20 cellular contexts compared by ENCODE assay signal in the genomic region with DNA sequence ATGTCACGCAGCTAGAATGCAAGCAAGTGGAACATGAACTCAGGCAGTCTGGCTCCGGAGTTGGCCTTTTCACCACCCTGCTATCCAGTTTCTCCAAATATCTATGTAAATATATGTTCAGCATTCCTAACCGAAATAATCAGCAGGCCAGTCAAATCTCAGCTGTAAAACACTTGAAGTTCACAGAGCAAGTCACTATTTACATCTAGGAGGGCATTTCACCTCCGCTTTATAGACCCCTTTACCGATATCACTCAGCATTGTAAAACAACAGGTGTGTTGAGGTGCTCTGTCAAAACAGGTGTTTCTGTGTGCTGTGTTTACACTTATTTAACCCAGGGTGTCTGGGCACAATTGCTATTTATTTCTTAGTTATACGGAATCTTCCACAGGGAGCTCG. TPM values are rescaled to one million over a fixed set of nuclear protein-coding genes. Genes with fewer than 3 reads are reported as not detected.
DNase-seq lines count a peak whose midpoint lies in the region; FAIRE-seq and TF ChIP-seq lines count a peak whose summit lies in the region.
"Had no signal": no experiment of that assay in that cellular context is flagged by ENCODE, and none has a peak within 500 bp of the region (broad histone marks: within the 10 kb centered on the region; RNA-seq: fewer than 3 reads in every experiment).

No MANE protein-coding gene starts in this region.

- FAIRE-seq in H1 (lab: Jason Lieb, UNC): no peak
- FAIRE-seq: D721Med, GM12891 had no signal

- in situ Hi-C loops in transverse colon (cut with MboI; ENCODE audit: low pct_ligation_motif_present in 1 of 4, low pct_unique_long_range_greater_than_20kb in 1 of 4, low sequenced_read_pairs in 3 of 4): no loop called here

- H2BK12ac ChIP-seq in H1 (ENCODE audit: low read depth, low read length): no peak overlapping the region

- no peak overlapping the region for H3K56ac ChIP-seq in H1 (replicated peaks; ENCODE audit: insufficient read length, low read depth, low read length)

- no peaks in the 10 kb centered on the region for H4K20me1 ChIP-seq in H1 (replicated peaks in 1 of 2; ENCODE audit: control insufficient read depth in 1 of 2, insufficient read depth in 2 of 2, low read length in 2 of 2)

- CTCF ChIA-PET in H1 (lab: Charles Lee; ENCODE audit: partially characterized antibody): interaction anchor here (1.4 kb wide), 1 partner anchor 345 kb away, joined by 3 read pairs; no protein-coding TSS in a partner anchor

- H3K27me3 ChIP-seq in H1 (replicated peaks in 1 of 4; ENCODE audit: control insufficient read depth in 3 of 4, extremely low read depth in 1 of 4, insufficient read depth in 3 of 4, low read length in 3 of 4) (no peaks in the 10 kb centered on the region; a peak in 1 of 7 replicates), transverse colon (no peaks in the 10 kb centered on the region)
- H3K27me3 ChIP-seq: BE2C, MG63, Peyer's patch had no signal

- H2AK5ac ChIP-seq in H1 (ENCODE audit: low read depth, low read length): no peak overlapping the region

- no peak overlapping the region for H3K18ac ChIP-seq in H1 (ENCODE audit: extremely low read depth, low read length)

- no peak overlapping the region for H4K8ac ChIP-seq in H1 (ENCODE audit: extremely low read depth, insufficient read depth, low read length)

- no peak overlapping the region for H4K5ac ChIP-seq in H1 (ENCODE audit: insufficient read length, low read depth, low read length)

- TF ChIP-seq EP300 in H1 (IDR thresholded peaks at IDR 0.05; ENCODE audit: borderline replicate concordance in 1 of 2, low read depth in 2 of 2, low read length in 2 of 2) (no peak), transverse colon (IDR thresholded peaks at IDR 0.05; ENCODE audit: low read depth) (no peak)

- no peak overlapping the region for H2BK120ac ChIP-seq in H1 (replicated peaks; ENCODE audit: low read depth, low read length)

- 0 out of 2 replicates have a peak overlapping the region, but pooled peaks have one; percentile 52 for H2BK20ac ChIP-seq in H1 (ENCODE audit: low read length)

- no peak overlapping the region for H3K4me3 ChIP-seq in H1 (ENCODE audit: extremely low read depth in 1 of 4, insufficient read depth in 2 of 4, low read depth in 3 of 4, low read length in 4 of 4)
- no peak overlapping the region for H3K4me3 ChIP-seq in transverse colon
- H3K4me3 ChIP-seq: MG63 had no signal

- H3K14ac ChIP-seq in H1 (ENCODE audit: insufficient read length): no peak overlapping the region

- H3K27ac ChIP-seq in H1 (ENCODE audit: low read depth, low read length) (no peak overlapping the region), transverse colon (peak overlapping the region; percentile 4 to 71 (median 40))

- no peak overlapping the region for H3K9ac ChIP-seq in H1 (replicated peaks in 1 of 4; ENCODE audit: extremely low read depth in 1 of 4, low read depth in 3 of 4, low read length in 3 of 4)

- no peak overlapping the region for H3K23ac ChIP-seq in H1 (ENCODE audit: insufficient read length)

- no peaks in the 10 kb centered on the region for H3K23me2 ChIP-seq in H1 (ENCODE audit: low read depth, low read length)

- no peaks in the 10 kb centered on the region for H3K9me3 ChIP-seq in H1 (ENCODE audit: insufficient read depth in 2 of 2, low read depth in 1 of 2, low read length in 1 of 2)
- H3K9me3 ChIP-seq in transverse colon: no peaks in the 10 kb centered on the region
- H3K9me3 ChIP-seq: BE2C, MG63, Peyer's patch had no signal

- H3K4me1 ChIP-seq in H1 (replicated peaks in 1 of 4; ENCODE audit: control insufficient read depth in 3 of 4, insufficient read depth in 4 of 4, low read length in 3 of 4) (no peaks in the 10 kb centered on the region), transverse colon (peaks cover 0 to 21% (median 9%) of the 10 kb centered on the region in 4 donors)
- H3K4me1 ChIP-seq: BE2C had no signal

- H3K79me1 ChIP-seq in H1 (ENCODE audit: low read depth, low read length): no peaks in the 10 kb centered on the region; the same call in 1 of the 2 replicates

- no peaks in the 10 kb centered on the region for H3K79me2 ChIP-seq in H1 (ENCODE audit: control insufficient read depth in 1 of 2, insufficient read depth in 2 of 2, low read length in 2 of 2)

- no peak for TF ChIP-seq CTCF in H1 (IDR thresholded peaks at IDR 0.05; ENCODE audit: control extremely low read depth in 1 of 3, insufficient read depth in 1 of 3, low read depth in 1 of 3, low read length in 3 of 3)
- TF ChIP-seq CTCF in transverse colon (IDR thresholded peaks at IDR 0.05): no peak

- TF ChIP-seq RAD21 in H1 (IDR thresholded peaks at IDR 0.05 in 1 of 2, conservative IDR thresholded peaks at IDR 0.05 in 1 of 2; ENCODE audit: low read depth in 2 of 2, low read length in 2 of 2): no peak

- WGBS in H1 (ENCODE audit: extremely low coverage in 1 of 2, insufficient coverage in 1 of 2, insufficient read length in 1 of 2, insufficient replicate concordance in 2 of 2, low coverage in 1 of 2, low lambda C conversion rate in 2 of 2, missing lambda C conversion rate in 1 of 2), 2 experiments: 74% methylated on average over 7 of the region's 7 CpGs; no CpG with 5 or more reads in 1 of the 2 experiments
- WGBS in transverse colon (ENCODE audit: low coverage in 1 of 2), 2 donors: 50 to 57% methylated on average over 5 to 7 of the region's 7 CpGs

- H3K4ac ChIP-seq in H1 (replicated peaks; ENCODE audit: insufficient read length, low read depth, low read length): no peak overlapping the region

- TF ChIP-seq POLR2A in H1 (IDR thresholded peaks at IDR 0.05; ENCODE audit: control extremely low read depth in 1 of 2, low read depth in 2 of 2, low read length in 2 of 2) (no peak), transverse colon (IDR thresholded peaks at IDR 0.05) (no peak)

- H2BK5ac ChIP-seq in H1 (ENCODE audit: low read depth, low read length): no peak overlapping the region

- POLR2A ChIA-PET in H1 (lab: Charles Lee; ENCODE audit: partially characterized antibody): interaction anchor here (1.2 kb wide), 1 partner anchor 11 kb away, joined by 3 read pairs; no protein-coding TSS in a partner anchor

- no peak overlapping the region for H4K91ac ChIP-seq in H1 (replicated peaks; ENCODE audit: insufficient read length, low read length)

- peak; percentile 84 for DNase-seq in NCI-H2107 treated with DMSO at 0.1 percent for 48 hours (lab: John Stamatoyannopoulos, UW; ENCODE audit: unreplicated experiment)
- DNase-seq in NCI-H2107 (lab: John Stamatoyannopoulos, UW): no peak
- DNase-seq in NCI-H345 (lab: John Stamatoyannopoulos, UW): peak; percentile 60
- no peak for DNase-seq in H1 (ENCODE audit: low read depth in 1 of 2, low spot score in 2 of 2)
- no peak for DNase-seq in transverse colon
- DNase-seq in stimulated activated CD4-positive, alpha-beta T cell treated with anti-CD3 and anti-CD28 coated beads, Interleukin-2, amount 100 ng/mL, for 24 hours: no peak
- no peak for DNase-seq in DMS153 treated with DMSO at 0.1 percent for 48 hours (lab: John Stamatoyannopoulos, UW; ENCODE audit: unreplicated experiment)
- no peak for DNase-seq in NCI-H1436 treated with DMSO at 0.1 percent for 48 hours (lab: John Stamatoyannopoulos, UW)
- DNase-seq: 8988T; BE2C; CD4-positive, alpha-beta memory T cell; GF-D8; HFFc6; MG63; NCI-H1092 treated with DMSO at 0.1 percent for 48 hours; NCI-H2029; NCI-H2227 treated with DMSO at 0.1 percent for 48 hours had no signal

- no peak overlapping the region for H3K4me2 ChIP-seq in H1 (ENCODE audit: insufficient read depth in 1 of 2, low read depth in 2 of 2, low read length in 2 of 2)

- intact Hi-C loops in transverse colon (cut with DNase I; ENCODE audit: low total_unique reads): no loop called here

- no peak overlapping the region for H2AFZ ChIP-seq in H1 (ENCODE audit: low read length)

- H3K36me3 ChIP-seq in H1 (ENCODE audit: control insufficient read depth in 2 of 4, insufficient read depth in 4 of 4, low read length in 3 of 4): no peaks in the 10 kb centered on the region
- no peaks in the 10 kb centered on the region for H3K36me3 ChIP-seq in transverse colon
- H3K36me3 ChIP-seq: BE2C, MG63, Peyer's patch had no signal

- no peak overlapping the region for H2BK15ac ChIP-seq in H1 (ENCODE audit: low read length)

RNA-seq across cellular contexts. Expression of a gene that starts 12.2 kb away (rescaled TPM):
- total RNA-seq in H1 (2021; fragmentation: NEBNext Ultra II Directional; extraction: Animal tissue kit (Norgen Biotek cat#: 25700)): 12.2 and 12.9 TPM in 2 replicates
- polyA plus RNA-seq in H1 (2011; rRNA removed): 7.9 and 9.9 TPM in 2 replicates
- 8.8 TPM for polyA plus RNA-seq in H1 (2011; cell fraction: cytosol; rRNA removed)
- 12.0 TPM for polyA plus RNA-seq in H1 (2011; cell fraction: nucleus; rRNA removed)
- 9.3 to 13.8 TPM (median 11.0 TPM) in 4 replicates for polyA plus RNA-seq in H1 (2012, experiment 1 of 2)
- polyA plus RNA-seq in H1 (2012, experiment 2 of 2): 14.2 TPM
- 16.5 TPM for polyA plus RNA-seq in H1 (2013, experiment 1 of 2)
- polyA plus RNA-seq in H1 (2013, experiment 2 of 2): 15.9 TPM
- polyA minus RNA-seq in H1 (2011; rRNA and poly(A)+ RNA removed): 4.8 and 5.7 TPM in 2 replicates
- polyA minus RNA-seq in H1 (2011; cell fraction: cytosol; rRNA and poly(A)+ RNA removed): 17.6 TPM
- polyA minus RNA-seq in H1 (2011; cell fraction: nucleus; rRNA and poly(A)+ RNA removed): 18.8 TPM
- 100 to 1,000 TPM in 2 of 4 donors, 10 to 100 TPM in 2; 89.9 to 196 (median 104) TPM for total RNA-seq in transverse colon
- total RNA-seq: CD4-positive, alpha-beta memory T cell had no signal

Comparison
In these comparisons a context has a peak if more than half of its experiments do, and no peak if none do; other contexts are left out.
1. DNase-seq: peak in NCI-H2107 treated with DMSO at 0.1 percent for 48 hours (single experiment) and NCI-H345 (single experiment); none in NCI-H2107 (single experiment), H1 (0 of 2), transverse colon (single experiment), stimulated activated CD4-positive, alpha-beta T cell treated with anti-CD3 and anti-CD28 coated beads, Interleukin-2, amount 100 ng/mL, for 24 hours (0 of 2), DMS153 treated with DMSO at 0.1 percent for 48 hours (single experiment) and NCI-H1436 treated with DMSO at 0.1 percent for 48 hours (single experiment).